Comparison of ENCODE assay signal across 8 cellular contexts in the genomic region with DNA sequence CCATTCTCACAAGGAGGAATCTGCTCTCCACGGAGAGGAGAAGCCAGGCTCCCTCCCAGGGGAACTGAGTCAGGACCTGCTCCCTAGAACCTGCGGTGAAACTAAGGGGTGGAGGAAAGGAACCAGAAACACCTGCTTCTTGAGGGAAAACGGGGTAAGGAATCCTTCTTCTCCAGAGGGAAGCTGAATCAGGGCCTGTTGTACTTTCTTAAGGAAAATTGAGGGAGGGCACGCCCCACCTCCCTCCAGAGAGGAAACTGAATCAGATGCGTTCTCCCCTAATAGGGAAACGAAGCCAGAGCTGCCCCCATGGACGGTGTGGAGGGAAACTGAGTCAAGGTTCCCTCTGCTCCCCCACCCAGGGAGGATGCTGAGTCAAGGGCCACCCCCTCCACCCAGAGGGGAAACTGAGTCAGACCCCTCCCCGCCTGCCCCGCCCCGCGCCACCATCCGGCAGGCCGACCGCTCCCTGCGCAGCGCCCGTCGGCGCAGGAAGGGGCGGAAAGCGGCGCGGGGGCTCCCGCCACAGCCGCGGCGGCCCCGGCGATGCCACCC. TPM values are rescaled to one million over a fixed set of nuclear protein-coding genes. Genes with fewer than 3 reads are reported as not detected.
DNase-seq lines count a peak whose midpoint lies in the region; ATAC-seq and TF ChIP-seq lines count a peak whose summit lies in the region.

No MANE protein-coding gene starts in this region.

- H3K27ac Mint-ChIP-seq in activated CD4-positive, alpha-beta memory T cell treated with anti-CD3 and anti-CD28 coated beads, Interleukin-2, amount 10 ng/mL, durations not matched to agents 7 days and 5 days, result peak overlapping the region; percentile 75
- H3K27ac Mint-ChIP-seq in stimulated activated naive B cell treated with anti-CD40 and anti-IgM and Interleukin-4, amounts not matched to agents 10 μg/mL and 1 μg/mL and 100 μg/mL, for 72 hours, result peak overlapping the region; percentile 81

- H3K4me1 ChIP-seq in iPS DF 6.9 (ENCODE audit: control insufficient read depth, insufficient read depth, low read length), result no peaks in the 10 kb centered on the region

- ATAC-seq in GM21619 (IDR thresholded peaks at IDR 0.05; ENCODE audit: unreplicated experiment), result peak; percentile 8
- peak; percentile 21 to 22 for ATAC-seq in stimulated activated naive B cell treated with anti-CD40 and anti-IgM and Interleukin-4, amounts not matched to agents 10 μg/mL and 1 μg/mL and 100 μg/mL, for 72 hours (replicated peaks)
- ATAC-seq in HG03280 (IDR thresholded peaks at IDR 0.05; ENCODE audit: unreplicated experiment), result no peak

- CTCF ChIA-PET in AG04449 (lab: Yijun Ruan, JAX), result interaction anchor here (1.3 to 2.2 kb wide), 4 partner anchors 9 to 326 kb away, joined by 3 to 6 read pairs (median 4); a partner anchor contains a TSS
- CTCF ChIA-PET in activated CD4-positive, alpha-beta memory T cell treated with anti-CD3 and anti-CD28 coated beads, Interleukin-2, amount 10 ng/mL, durations not matched to agents 7 days and 5 days (lab: Charles Lee), result interaction anchor here (1.0 to 2.1 kb wide), 6 partner anchors 10 to 347 kb away, joined by 3 to 6 read pairs (median 4); a partner anchor contains a TSS

- H3K9me3 ChIP-seq in iPS DF 6.9 (ENCODE audit: control insufficient read depth, insufficient read depth, low read length), result no peaks in the 10 kb centered on the region

- H3K4me3 ChIP-seq in AG04449 (ENCODE audit: low read depth, low read length) (peak overlapping the region; percentile 97), iPS DF 6.9 (ENCODE audit: low read length) (peak overlapping the region; percentile 67)

- POLR2A ChIA-PET in AG04449 (lab: Yijun Ruan, JAX), result interaction anchor here (0.6 to 4.0 kb wide), 8 partner anchors 10 to 265 kb away, joined by 3 to 24 read pairs (median 4); a partner anchor contains a TSS
- POLR2A ChIA-PET in activated CD4-positive, alpha-beta memory T cell treated with anti-CD3 and anti-CD28 coated beads, Interleukin-2, amount 10 ng/mL, durations not matched to agents 7 days and 5 days (lab: Charles Lee), result interaction anchor here (1.0 to 2.7 kb wide), 16 partner anchors 9 to 241 kb away, joined by 3 to 45 read pairs (median 6); a partner anchor contains a TSS

- no peak for TF ChIP-seq CTCF in AG04449 (IDR thresholded peaks at IDR 0.05; ENCODE audit: insufficient read depth, low read length, missing control alignments)

- peaks cover 40% of the 10 kb centered on the region for H3K4me1 Mint-ChIP-seq in activated CD4-positive, alpha-beta memory T cell treated with anti-CD3 and anti-CD28 coated beads, Interleukin-2, amount 10 ng/mL, durations not matched to agents 7 days and 5 days
- H3K4me1 Mint-ChIP-seq in stimulated activated naive B cell treated with anti-CD40 and anti-IgM and Interleukin-4, amounts not matched to agents 10 μg/mL and 1 μg/mL and 100 μg/mL, for 72 hours, result peaks cover 23 to 39% of the 10 kb centered on the region in 2 donors

- no peak overlapping the region for H3K27ac ChIP-seq in iPS DF 6.9 (ENCODE audit: low read length)

- peak overlapping the region; percentile 83 for H3K4me3 Mint-ChIP-seq in activated CD4-positive, alpha-beta memory T cell treated with anti-CD3 and anti-CD28 coated beads, Interleukin-2, amount 10 ng/mL, durations not matched to agents 7 days and 5 days
- peak overlapping the region; percentile 82 to 93 for H3K4me3 Mint-ChIP-seq in stimulated activated naive B cell treated with anti-CD40 and anti-IgM and Interleukin-4, amounts not matched to agents 10 μg/mL and 1 μg/mL and 100 μg/mL, for 72 hours

- H3K9me3 Mint-ChIP-seq in activated CD4-positive, alpha-beta memory T cell treated with anti-CD3 and anti-CD28 coated beads, Interleukin-2, amount 10 ng/mL, durations not matched to agents 7 days and 5 days, result no peaks in the 10 kb centered on the region
- H3K9me3 Mint-ChIP-seq in stimulated activated naive B cell treated with anti-CD40 and anti-IgM and Interleukin-4, amounts not matched to agents 10 μg/mL and 1 μg/mL and 100 μg/mL, for 72 hours, result no peaks in the 10 kb centered on the region

- no peaks in the 10 kb centered on the region for H3K27me3 Mint-ChIP-seq in activated CD4-positive, alpha-beta memory T cell treated with anti-CD3 and anti-CD28 coated beads, Interleukin-2, amount 10 ng/mL, durations not matched to agents 7 days and 5 days
- no peaks in the 10 kb centered on the region for H3K27me3 Mint-ChIP-seq in stimulated activated naive B cell treated with anti-CD40 and anti-IgM and Interleukin-4, amounts not matched to agents 10 μg/mL and 1 μg/mL and 100 μg/mL, for 72 hours

- no peak for DNase-seq in AG04449 (ENCODE audit: low read depth, low spot score)
- no peak for DNase-seq in activated CD4-positive, alpha-beta memory T cell treated with anti-CD3 and anti-CD28 coated beads, Interleukin-2, amount 10 ng/mL, durations not matched to agents 7 days and 5 days
- DNase-seq in iPS DF 6.9 (ENCODE audit: low read depth, low spot score), result no peak
- no peak for DNase-seq in stimulated activated naive B cell treated with anti-CD40 and anti-IgM and Interleukin-4, amounts not matched to agents 10 μg/mL and 1 μg/mL and 100 μg/mL, for 72 hours
- no peak for DNase-seq in NOMO-1 treated with dmso at 0.1 percent for 144 hours (lab: John Stamatoyannopoulos, UW; ENCODE audit: unreplicated experiment)
- no peak for DNase-seq in OCI-M2 (lab: John Stamatoyannopoulos, UW; ENCODE audit: unreplicated experiment)

- peaks cover 25% of the 10 kb centered on the region for H3K36me3 ChIP-seq in iPS DF 6.9 (ENCODE audit: control insufficient read depth, insufficient read depth, low read length)

- peaks cover 39% of the 10 kb centered on the region for H3K36me3 Mint-ChIP-seq in activated CD4-positive, alpha-beta memory T cell treated with anti-CD3 and anti-CD28 coated beads, Interleukin-2, amount 10 ng/mL, durations not matched to agents 7 days and 5 days (ENCODE audit: low read depth)
- peaks cover 20 to 31% of the 10 kb centered on the region in 2 donors for H3K36me3 Mint-ChIP-seq in stimulated activated naive B cell treated with anti-CD40 and anti-IgM and Interleukin-4, amounts not matched to agents 10 μg/mL and 1 μg/mL and 100 μg/mL, for 72 hours

- no peaks in the 10 kb centered on the region for H3K27me3 ChIP-seq in iPS DF 6.9 (ENCODE audit: control insufficient read depth, insufficient read depth, low read length)

- WGBS in iPS DF 6.9 (ENCODE audit: insufficient coverage, insufficient read length), result no CpG with 5 or more reads among the region's 29 CpGs

RNA-seq across cellular contexts. Expression of a gene that starts 0.4 kb away (rescaled TPM):
- total RNA-seq in activated CD4-positive, alpha-beta memory T cell treated with anti-CD3 and anti-CD28 coated beads, Interleukin-2, amount 10 ng/mL, durations not matched to agents 7 days and 5 days, result 100 to 1,000 TPM in 1 of 2 experiments, 10 to 100 TPM in 1; 91.2 to 102 TPM

RNA-seq across cellular contexts. Expression of a gene that starts 24.4 kb away (rescaled TPM):
- 100 to 1,000 TPM; 201 to 205 TPM for total RNA-seq in activated CD4-positive, alpha-beta memory T cell treated with anti-CD3 and anti-CD28 coated beads, Interleukin-2, amount 10 ng/mL, durations not matched to agents 7 days and 5 days

RNA-seq across cellular contexts. Expression of a gene that starts 46.7 kb away (rescaled TPM):
- 10 to 100 TPM; 39.8 to 40.3 TPM for total RNA-seq in activated CD4-positive, alpha-beta memory T cell treated with anti-CD3 and anti-CD28 coated beads, Interleukin-2, amount 10 ng/mL, durations not matched to agents 7 days and 5 days

RNA-seq across cellular contexts. Expression of a gene that starts 48.3 kb away (rescaled TPM):
- total RNA-seq in activated CD4-positive, alpha-beta memory T cell treated with anti-CD3 and anti-CD28 coated beads, Interleukin-2, amount 10 ng/mL, durations not matched to agents 7 days and 5 days, result 10 to 100 TPM; 67.2 to 71.8 TPM

RNA-seq across cellular contexts. Expression of a gene that starts 49.7 kb away (rescaled TPM):
- total RNA-seq in activated CD4-positive, alpha-beta memory T cell treated with anti-CD3 and anti-CD28 coated beads, Interleukin-2, amount 10 ng/mL, durations not matched to agents 7 days and 5 days, result 10 to 100 TPM; 62.6 to 63.0 TPM
